In the genomic region with DNA sequence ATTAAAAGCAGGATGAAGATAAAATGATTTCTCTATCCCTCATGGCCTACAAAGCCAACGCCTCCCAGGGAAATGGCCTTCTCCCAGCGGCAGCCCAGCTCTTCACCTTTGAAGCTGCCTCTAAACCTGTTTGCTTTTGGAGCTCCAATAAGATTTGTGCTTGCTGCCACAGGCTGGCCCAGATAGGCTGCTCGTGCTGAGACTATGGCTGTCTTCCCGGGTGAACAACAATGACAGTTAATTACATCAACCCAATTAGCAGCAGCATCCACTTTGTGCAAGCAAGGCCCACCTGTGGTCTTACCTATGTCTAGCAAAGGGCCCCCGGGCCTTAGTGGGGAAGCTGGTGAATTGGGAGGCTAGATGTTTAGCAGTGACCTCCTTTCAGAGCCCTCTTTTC, we compare ENCODE assay signal across 1 cellular context.
A peak's percentile ranks its signal among the peaks of the same experiment; 100 is the strongest.
TF ChIP-seq lines count a peak whose summit lies in the region.

No MANE protein-coding gene starts in this region.

TF ChIP-seq in HepG2, 621 proteins besides CTCF, POLR2A, EP300 and RAD21 (continues in another document):
- TF ChIP-seq ZNF557 (CRISPR knock-in tag; IDR thresholded peaks at IDR 0.05) (no peak), JUNB (CRISPR knock-in tag; IDR thresholded peaks at IDR 0.05; ENCODE audit: borderline replicate concordance) (no peak), U2AF2 (IDR thresholded peaks at IDR 0.05; ENCODE audit: low read depth, low read length) (no peak), GPN1 (CRISPR knock-in tag; IDR thresholded peaks at IDR 0.05; ENCODE audit: borderline replicate concordance) (no peak), SMAD3 (CRISPR knock-in tag; IDR thresholded peaks at IDR 0.05) (no peak), HMGXB3 (CRISPR knock-in tag; IDR thresholded peaks at IDR 0.05; ENCODE audit: borderline replicate concordance) (peak; percentile 92), ATF5 (CRISPR knock-in tag; IDR thresholded peaks at IDR 0.05; ENCODE audit: low read depth) (no peak), ZNF800 (CRISPR knock-in tag; IDR thresholded peaks at IDR 0.05) (no peak), HIVEP1 (CRISPR knock-in tag; IDR thresholded peaks at IDR 0.05) (no peak), GMEB1 (CRISPR knock-in tag; IDR thresholded peaks at IDR 0.05; ENCODE audit: borderline replicate concordance) (no peak), ZNF512B (CRISPR knock-in tag; IDR thresholded peaks at IDR 0.05; ENCODE audit: borderline replicate concordance) (no peak), NR2F6 (IDR thresholded peaks at IDR 0.05) (no peak), NR2F6 (CRISPR knock-in tag; IDR thresholded peaks at IDR 0.05) (no peak), THYN1 (CRISPR knock-in tag; IDR thresholded peaks at IDR 0.05; ENCODE audit: borderline replicate concordance, low read depth) (no peak), ATRX (CRISPR knock-in tag; IDR thresholded peaks at IDR 0.05; ENCODE audit: borderline replicate concordance) (no peak), MTERF4 (CRISPR knock-in tag; IDR thresholded peaks at IDR 0.05) (no peak), ZNF121 (CRISPR knock-in tag; IDR thresholded peaks at IDR 0.05) (no peak), HCFC1 (IDR thresholded peaks at IDR 0.05; ENCODE audit: low read depth, low read length) (no peak), NFYC (CRISPR knock-in tag; IDR thresholded peaks at IDR 0.05) (peak; percentile 37; the same call in 1 of the 2 replicates), TCF7 (IDR thresholded peaks at IDR 0.05; ENCODE audit: low read depth) (no peak)
- TF ChIP-seq, protein P1, sequence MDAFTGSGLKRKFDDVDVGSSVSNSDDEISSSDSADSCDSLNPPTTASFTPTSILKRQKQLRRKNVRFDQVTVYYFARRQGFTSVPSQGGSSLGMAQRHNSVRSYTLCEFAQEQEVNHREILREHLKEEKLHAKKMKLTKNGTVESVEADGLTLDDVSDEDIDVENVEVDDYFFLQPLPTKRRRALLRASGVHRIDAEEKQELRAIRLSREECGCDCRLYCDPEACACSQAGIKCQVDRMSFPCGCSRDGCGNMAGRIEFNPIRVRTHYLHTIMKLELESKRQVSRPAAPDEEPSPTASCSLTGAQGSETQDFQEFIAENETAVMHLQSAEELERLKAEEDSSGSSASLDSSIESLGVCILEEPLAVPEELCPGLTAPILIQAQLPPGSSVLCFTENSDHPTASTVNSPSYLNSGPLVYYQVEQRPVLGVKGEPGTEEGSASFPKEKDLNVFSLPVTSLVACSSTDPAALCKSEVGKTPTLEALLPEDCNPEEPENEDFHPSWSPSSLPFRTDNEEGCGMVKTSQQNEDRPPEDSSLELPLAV (CRISPR knock-in tag; conservative IDR thresholded peaks at IDR 0.05; ENCODE audit: low read depth) = no peak
- TF ChIP-seq, protein P2, sequence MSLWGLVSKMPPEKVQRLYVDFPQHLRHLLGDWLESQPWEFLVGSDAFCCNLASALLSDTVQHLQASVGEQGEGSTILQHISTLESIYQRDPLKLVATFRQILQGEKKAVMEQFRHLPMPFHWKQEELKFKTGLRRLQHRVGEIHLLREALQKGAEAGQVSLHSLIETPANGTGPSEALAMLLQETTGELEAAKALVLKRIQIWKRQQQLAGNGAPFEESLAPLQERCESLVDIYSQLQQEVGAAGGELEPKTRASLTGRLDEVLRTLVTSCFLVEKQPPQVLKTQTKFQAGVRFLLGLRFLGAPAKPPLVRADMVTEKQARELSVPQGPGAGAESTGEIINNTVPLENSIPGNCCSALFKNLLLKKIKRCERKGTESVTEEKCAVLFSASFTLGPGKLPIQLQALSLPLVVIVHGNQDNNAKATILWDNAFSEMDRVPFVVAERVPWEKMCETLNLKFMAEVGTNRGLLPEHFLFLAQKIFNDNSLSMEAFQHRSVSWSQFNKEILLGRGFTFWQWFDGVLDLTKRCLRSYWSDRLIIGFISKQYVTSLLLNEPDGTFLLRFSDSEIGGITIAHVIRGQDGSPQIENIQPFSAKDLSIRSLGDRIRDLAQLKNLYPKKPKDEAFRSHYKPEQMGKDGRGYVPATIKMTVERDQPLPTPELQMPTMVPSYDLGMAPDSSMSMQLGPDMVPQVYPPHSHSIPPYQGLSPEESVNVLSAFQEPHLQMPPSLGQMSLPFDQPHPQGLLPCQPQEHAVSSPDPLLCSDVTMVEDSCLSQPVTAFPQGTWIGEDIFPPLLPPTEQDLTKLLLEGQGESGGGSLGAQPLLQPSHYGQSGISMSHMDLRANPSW (CRISPR knock-in tag; IDR thresholded peaks at IDR 0.05; ENCODE audit: borderline replicate concordance) = no peak
- TF ChIP-seq, protein P3, sequence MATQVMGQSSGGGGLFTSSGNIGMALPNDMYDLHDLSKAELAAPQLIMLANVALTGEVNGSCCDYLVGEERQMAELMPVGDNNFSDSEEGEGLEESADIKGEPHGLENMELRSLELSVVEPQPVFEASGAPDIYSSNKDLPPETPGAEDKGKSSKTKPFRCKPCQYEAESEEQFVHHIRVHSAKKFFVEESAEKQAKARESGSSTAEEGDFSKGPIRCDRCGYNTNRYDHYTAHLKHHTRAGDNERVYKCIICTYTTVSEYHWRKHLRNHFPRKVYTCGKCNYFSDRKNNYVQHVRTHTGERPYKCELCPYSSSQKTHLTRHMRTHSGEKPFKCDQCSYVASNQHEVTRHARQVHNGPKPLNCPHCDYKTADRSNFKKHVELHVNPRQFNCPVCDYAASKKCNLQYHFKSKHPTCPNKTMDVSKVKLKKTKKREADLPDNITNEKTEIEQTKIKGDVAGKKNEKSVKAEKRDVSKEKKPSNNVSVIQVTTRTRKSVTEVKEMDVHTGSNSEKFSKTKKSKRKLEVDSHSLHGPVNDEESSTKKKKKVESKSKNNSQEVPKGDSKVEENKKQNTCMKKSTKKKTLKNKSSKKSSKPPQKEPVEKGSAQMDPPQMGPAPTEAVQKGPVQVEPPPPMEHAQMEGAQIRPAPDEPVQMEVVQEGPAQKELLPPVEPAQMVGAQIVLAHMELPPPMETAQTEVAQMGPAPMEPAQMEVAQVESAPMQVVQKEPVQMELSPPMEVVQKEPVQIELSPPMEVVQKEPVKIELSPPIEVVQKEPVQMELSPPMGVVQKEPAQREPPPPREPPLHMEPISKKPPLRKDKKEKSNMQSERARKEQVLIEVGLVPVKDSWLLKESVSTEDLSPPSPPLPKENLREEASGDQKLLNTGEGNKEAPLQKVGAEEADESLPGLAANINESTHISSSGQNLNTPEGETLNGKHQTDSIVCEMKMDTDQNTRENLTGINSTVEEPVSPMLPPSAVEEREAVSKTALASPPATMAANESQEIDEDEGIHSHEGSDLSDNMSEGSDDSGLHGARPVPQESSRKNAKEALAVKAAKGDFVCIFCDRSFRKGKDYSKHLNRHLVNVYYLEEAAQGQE (IDR thresholded peaks at IDR 0.05; ENCODE audit: borderline replicate concordance in 1 of 2, low read depth in 1 of 2, low read length in 2 of 2) = no peak
